In the genomic region with DNA sequence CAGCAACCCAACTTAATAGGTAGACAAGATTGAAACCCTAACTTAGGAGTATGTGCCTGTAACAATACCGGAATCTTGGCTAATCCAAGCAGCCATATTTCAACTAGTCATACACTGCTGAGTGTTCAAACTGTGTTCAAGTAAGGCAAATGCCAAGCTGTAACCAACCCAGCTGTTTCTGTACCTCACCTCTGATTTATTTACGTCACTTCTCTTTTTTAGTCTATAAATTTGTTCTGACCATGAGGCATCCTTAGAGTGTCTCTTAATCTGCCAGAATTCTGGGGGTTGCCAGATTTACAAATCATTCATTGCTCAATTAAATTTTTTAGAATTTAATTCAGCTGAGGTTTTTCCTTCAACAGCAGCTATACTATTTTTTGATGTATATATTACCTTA, we compare ENCODE assay signal across 26 cellular contexts.
DNase-seq lines count a peak whose midpoint lies in the region; FAIRE-seq and TF ChIP-seq lines count a peak whose summit lies in the region.
"Had no signal": no experiment of that assay in that cellular context is flagged by ENCODE, and none has a peak within 500 bp of the region (broad histone marks: within the 10 kb centered on the region; RNA-seq: fewer than 3 reads in every experiment).

No MANE protein-coding gene starts in this region.

- H3K4me3 ChIP-seq in Karpas-422 (ENCODE audit: low read length) (peak overlapping the region; percentile 4; the same call in 1 of the 2 replicates), OCI-LY7 (ENCODE audit: low read depth, low read length, poor library complexity, severe bottlenecking) (peak overlapping the region; percentile 8), mammary epithelial cell (replicated peaks in 1 of 3; ENCODE audit: insufficient read depth in 1 of 3, low read depth in 2 of 3, low read length in 3 of 3) (no peak overlapping the region)
- H3K4me3 ChIP-seq: A549; BLaER1 treated with 17β-estradiol and CSF1 and Interleukin-3, amounts not matched to agents 10 nM and 100 nM; GM12878 had no signal

- no peaks in the 10 kb centered on the region for H3K4me1 Mint-ChIP-seq in activated naive CD8-positive, alpha-beta T cell treated with anti-CD3 and anti-CD28 coated beads for 36 hours
- H3K4me1 Mint-ChIP-seq: B cell had no signal

- no peak for TF ChIP-seq CTCF in D721Med (IDR thresholded peaks at IDR 0.05; ENCODE audit: insufficient read depth, missing control alignments)
- TF ChIP-seq CTCF in OCI-LY7 (conservative IDR thresholded peaks at IDR 0.05; ENCODE audit: low read length), result no peak
- no peak for TF ChIP-seq CTCF in mammary epithelial cell (conservative IDR thresholded peaks at IDR 0.05 in 1 of 2, IDR thresholded peaks at IDR 0.05 in 1 of 2; ENCODE audit: extremely low read depth in 1 of 2, insufficient read depth in 1 of 2, low read depth in 1 of 2, low read length in 2 of 2)

- H3K9ac ChIP-seq in Karpas-422 (ENCODE audit: low read length), result no peak overlapping the region
- no peak overlapping the region for H3K9ac ChIP-seq in mammary epithelial cell (ENCODE audit: insufficient read depth, low read length)
- H3K9ac ChIP-seq: BLaER1 treated with 17β-estradiol and CSF1 and Interleukin-3, amounts not matched to agents 10 nM and 100 nM had no signal

- dilution Hi-C loops in mammary epithelial cell (cut with HindIII; ENCODE audit: low sequenced_read_pairs), result no loop called here

- CTCF ChIA-PET in OCI-LY7 (lab: Charles Lee; ENCODE audit: unreplicated experiment), result no interaction called here
- CTCF ChIA-PET in mammary epithelial cell (lab: Charles Lee; ENCODE audit: low non-redundant PET), result interaction anchor here (0.6 kb wide), 1 partner anchor 73 kb away, joined by 4 read pairs; no protein-coding TSS in a partner anchor

- H3K36me3 Mint-ChIP-seq in activated naive CD8-positive, alpha-beta T cell treated with anti-CD3 and anti-CD28 coated beads for 36 hours, result no peaks in the 10 kb centered on the region
- H3K36me3 Mint-ChIP-seq: CD8-positive, alpha-beta T cell had no signal

- WGBS in mammary epithelial cell (ENCODE audit: low coverage, missing lambda C conversion rate), result 100% methylated on average over 2 of the region's 2 CpGs

- H4K20me1 ChIP-seq in Karpas-422 (ENCODE audit: insufficient read depth, low read depth, low read length) (no peaks in the 10 kb centered on the region), OCI-LY7 (ENCODE audit: insufficient read depth, low read length) (no peaks in the 10 kb centered on the region), mammary epithelial cell (ENCODE audit: insufficient read depth, low read length) (no peaks in the 10 kb centered on the region)
- H4K20me1 ChIP-seq: BLaER1 treated with 17β-estradiol and CSF1 and Interleukin-3, amounts not matched to agents 10 nM and 100 nM had no signal

- H3K79me2 ChIP-seq in Karpas-422 (ENCODE audit: low read length) (no peaks in the 10 kb centered on the region), OCI-LY7 (ENCODE audit: insufficient read depth, low read depth, low read length) (no peaks in the 10 kb centered on the region), mammary epithelial cell (ENCODE audit: insufficient read depth, low read length) (no peaks in the 10 kb centered on the region)

- intact Hi-C loops in OCI-LY7 (cut with micrococcal nuclease; ENCODE audit: unreplicated experiment), result loop anchor here (10.0 kb wide), 1 partner anchor 220 kb away; no protein-coding TSS in a partner anchor
- intact Hi-C loops in mammary epithelial cell (cut with micrococcal nuclease), result no loop called here

- H3K4me2 ChIP-seq in Karpas-422 (ENCODE audit: low read depth, low read length, poor library complexity, severe bottlenecking) (peak overlapping the region; percentile 55), OCI-LY7 (ENCODE audit: low read length) (peak overlapping the region; percentile 54), mammary epithelial cell (ENCODE audit: insufficient read depth, low read depth, low read length) (no peak overlapping the region)
- H3K4me2 ChIP-seq: A549; BLaER1 treated with 17β-estradiol and CSF1 and Interleukin-3, amounts not matched to agents 10 nM and 100 nM had no signal

- POLR2A ChIA-PET in OCI-LY7 (lab: Charles Lee), result interaction anchor here (0.5 to 4.9 kb wide), 7 partner anchors 9 to 816 kb away, joined by 3 to 53 read pairs (median 3); no protein-coding TSS in a partner anchor

- H2AFZ ChIP-seq in Karpas-422 (ENCODE audit: low read length), result 0 out of 2 replicates have a peak overlapping the region, but pooled peaks have one; percentile 0
- H2AFZ ChIP-seq in OCI-LY7 (ENCODE audit: low read length), result peak overlapping the region; percentile 75; the same call in 1 of the 2 replicates
- no peak overlapping the region for H2AFZ ChIP-seq in mammary epithelial cell (ENCODE audit: low read depth, low read length)

- H3K27ac Mint-ChIP-seq in activated naive CD8-positive, alpha-beta T cell treated with anti-CD3 and anti-CD28 coated beads for 36 hours, result no peak overlapping the region
- H3K27ac Mint-ChIP-seq: B cell; CD4-positive, alpha-beta T cell; CD8-positive, alpha-beta T cell had no signal

- BruUV-seq in OCI-LY7 (replicated peaks; lab: Mats Ljungman, UMichigan), result no TSS peak
- no TSS peak for BruUV-seq in mammary epithelial cell (replicated peaks; lab: Mats Ljungman, UMichigan)

- peaks cover 3% of the 10 kb centered on the region for H3K9me3 Mint-ChIP-seq in activated naive CD8-positive, alpha-beta T cell treated with anti-CD3 and anti-CD28 coated beads for 36 hours

- in situ Hi-C loops in mammary epithelial cell (cut with MboI; ENCODE audit: low sequenced_read_pairs in 2 of 2), result no loop called here

- H3K36me3 ChIP-seq in Karpas-422 (ENCODE audit: insufficient read depth, low read length) (no peaks in the 10 kb centered on the region), OCI-LY7 (ENCODE audit: insufficient read depth, low read length) (peaks cover 68% of the 10 kb centered on the region), mammary epithelial cell (ENCODE audit: insufficient read depth, low read length) (no peaks in the 10 kb centered on the region)
- H3K36me3 ChIP-seq: BLaER1 treated with 17β-estradiol and CSF1 and Interleukin-3, amounts not matched to agents 10 nM and 100 nM had no signal

- H3K27ac ChIP-seq in Karpas-422 (ENCODE audit: low read length), result peak overlapping the region; percentile 95
- H3K27ac ChIP-seq in OCI-LY7 (ENCODE audit: low read depth, low read length, poor library complexity, severe bottlenecking), result peak overlapping the region; percentile 90
- H3K27ac ChIP-seq in mammary epithelial cell (ENCODE audit: insufficient read depth, low read depth, low read length), result no peak overlapping the region
- H3K27ac ChIP-seq: 22Rv1; A549; BLaER1 treated with 17β-estradiol and CSF1 and Interleukin-3, amounts not matched to agents 10 nM and 100 nM; C4-2B had no signal

- H3K9me2 ChIP-seq in Karpas-422 (replicated peaks; ENCODE audit: insufficient read depth, low read length), result no peaks in the 10 kb centered on the region
- no peaks in the 10 kb centered on the region for H3K9me2 ChIP-seq in OCI-LY7 (ENCODE audit: insufficient read depth, low read length)

- peaks cover 63% of the 10 kb centered on the region for H3K4me1 ChIP-seq in Karpas-422 (ENCODE audit: low read length)
- peaks cover 69% of the 10 kb centered on the region for H3K4me1 ChIP-seq in OCI-LY7 (ENCODE audit: insufficient read depth, low read length, poor library complexity, severe bottlenecking)
- H3K4me1 ChIP-seq in mammary epithelial cell (ENCODE audit: insufficient read depth, low read length), result no peaks in the 10 kb centered on the region
- H3K4me1 ChIP-seq: A549, Caco-2 had no signal

- FAIRE-seq in D721Med (lab: Jason Lieb, UNC), result peak; percentile 80
- FAIRE-seq: A549, GM12878, GM12892, GM18507 had no signal

- no peak for DNase-seq in D721Med (ENCODE audit: insufficient read length, low spot score)
- peak; percentile 74 for DNase-seq in Karpas-422
- DNase-seq in OCI-LY7 (ENCODE audit: low spot score), result peak; percentile 48
- no peak for DNase-seq in iPS-NIHi7 (ENCODE audit: extremely low spot score)
- DNase-seq in mammary epithelial cell, result no peak
- no peak for DNase-seq in activated naive CD8-positive, alpha-beta T cell treated with anti-CD3 and anti-CD28 coated beads for 36 hours
- DNase-seq: AML-193; Caco-2; Calu3; CD4-positive, alpha-beta T cell; CD8-positive, alpha-beta T cell; DMS 273 treated with DMSO at 0.1 percent for 48 hours; DMS153; DMS53; DMS79; DND-41; EL; GDM1 had no signal

- no peak overlapping the region for H3K4me3 Mint-ChIP-seq in activated naive CD8-positive, alpha-beta T cell treated with anti-CD3 and anti-CD28 coated beads for 36 hours
- H3K4me3 Mint-ChIP-seq: B cell; CD4-positive, alpha-beta T cell; CD8-positive, alpha-beta T cell had no signal

- H3K27me3 ChIP-seq in Karpas-422 (ENCODE audit: low read length), result no peaks in the 10 kb centered on the region
- H3K27me3 ChIP-seq in mammary epithelial cell (ENCODE audit: insufficient read depth, low read length), result no peaks in the 10 kb centered on the region
- H3K27me3 ChIP-seq: BLaER1 treated with 17β-estradiol and CSF1 and Interleukin-3, amounts not matched to agents 10 nM and 100 nM had no signal

- H3K27me3 Mint-ChIP-seq in activated naive CD8-positive, alpha-beta T cell treated with anti-CD3 and anti-CD28 coated beads for 36 hours, result no peaks in the 10 kb centered on the region
- H3K27me3 Mint-ChIP-seq: B cell; CD4-positive, alpha-beta T cell had no signal

- H3K9me3 ChIP-seq in Karpas-422 (ENCODE audit: low read length) (peaks cover 3% of the 10 kb centered on the region; the same call in 1 of the 2 replicates), OCI-LY7 (ENCODE audit: low read length) (peaks cover 55% of the 10 kb centered on the region; the same call in 1 of the 2 replicates), mammary epithelial cell (replicated peaks; ENCODE audit: insufficient read depth, low read length) (no peaks in the 10 kb centered on the region)
- H3K9me3 ChIP-seq: A549, Caco-2 had no signal

Comparison
In these comparisons a context has a peak if more than half of its experiments do, and no peak if none do; other contexts are left out.
1. DNase-seq: peak in Karpas-422 (single experiment) and OCI-LY7 (single experiment); none in D721Med (single experiment), iPS-NIHi7 (single experiment), mammary epithelial cell (single experiment) and activated naive CD8-positive, alpha-beta T cell treated with anti-CD3 and anti-CD28 coated beads for 36 hours (single experiment).
2. H3K4me3 ChIP-seq: peak in Karpas-422 (single experiment) and OCI-LY7 (single experiment); none in mammary epithelial cell (0 of 3).